ENCODE assay signal across 22 cellular contexts in the genomic region with DNA sequence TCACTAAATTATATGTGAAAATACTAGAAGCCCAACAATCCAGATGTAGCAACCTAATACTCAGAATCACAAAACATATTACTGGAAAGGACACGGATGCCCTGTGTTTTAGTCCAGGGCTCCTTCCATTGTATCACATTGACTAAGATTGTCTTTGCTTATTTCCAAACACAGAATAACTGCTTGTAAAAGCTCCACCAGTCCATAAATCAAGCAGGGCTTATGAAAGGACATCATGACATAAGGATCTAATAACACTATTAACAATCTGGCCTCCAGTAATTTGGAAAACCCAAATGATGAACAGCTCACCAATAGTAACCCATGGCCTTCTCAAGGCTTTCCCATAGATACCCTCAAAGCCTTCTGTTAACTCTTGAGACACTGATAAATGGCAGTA. TPM values are rescaled to one million over a fixed set of nuclear protein-coding genes. Genes with fewer than 3 reads are reported as not detected.
DNase-seq lines count a peak whose midpoint lies in the region; ATAC-seq, FAIRE-seq and TF ChIP-seq lines count a peak whose summit lies in the region.
"Had no signal": no experiment of that assay in that cellular context is flagged by ENCODE, and none has a peak within 500 bp of the region (broad histone marks: within the 10 kb centered on the region; RNA-seq: fewer than 3 reads in every experiment).

No MANE protein-coding gene starts in this region.

- ATAC-seq in GM21360 (IDR thresholded peaks at IDR 0.05; ENCODE audit: unreplicated experiment): no peak
- ATAC-seq in HG03457 (IDR thresholded peaks at IDR 0.05; ENCODE audit: unreplicated experiment): no peak
- ATAC-seq: GM12878, GM23338, HepG2 had no signal

- DNase-seq in AG10803 (ENCODE audit: low read depth) (peak; percentile 28), DMS 273 treated with DMSO at 0.1 percent for 48 hours (lab: John Stamatoyannopoulos, UW) (peak; percentile 8), NCI-H69 (lab: John Stamatoyannopoulos, UW) (peak; percentile 79), fibroblast of villous mesenchyme (ENCODE audit: low read depth) (peak; percentile 34), small intestine (no peak)
- DNase-seq: 8988T; C1 segment of cervical spinal cord; CD4-positive, CD25-positive, alpha-beta regulatory T cell; CD8-positive, alpha-beta memory T cell; COR-L47; DMS153; DMS79; EL; HCEC 1CT; Karpas-422; KBM-7 had no signal

- H3K4me1 ChIP-seq in small intestine (ENCODE audit: control insufficient read depth in 2 of 2, insufficient read depth in 1 of 2, low read depth in 1 of 2, low read length in 1 of 2): no peaks in the 10 kb centered on the region

- no peaks in the 10 kb centered on the region for H3K27me3 ChIP-seq in small intestine (ENCODE audit: control insufficient read depth in 2 of 2, insufficient read depth in 2 of 2, low read length in 2 of 2)

- H3K4me3 ChIP-seq in AG10803 (ENCODE audit: low read length): no peak overlapping the region
- H3K4me3 ChIP-seq in fibroblast of villous mesenchyme (ENCODE audit: low read depth, low read length): no peak overlapping the region
- no peak overlapping the region for H3K4me3 ChIP-seq in small intestine (ENCODE audit: low read depth in 1 of 2, low read length in 2 of 2)
- H3K4me3 ChIP-seq: GM12878, GM23338 had no signal

- WGBS in small intestine, 3 donors: 95 to 100% (median 100%) methylated on average over 1 of the region's 1 CpG

- no peak overlapping the region for H3K27ac ChIP-seq in small intestine (ENCODE audit: low read depth in 1 of 2, low read length in 1 of 2)

- FAIRE-seq in small intestine (lab: Jason Lieb, UNC): no peak
- FAIRE-seq: GM12878, H54, HepG2 had no signal

- H3K9me3 ChIP-seq in small intestine (ENCODE audit: control insufficient read depth, low read depth): no peaks in the 10 kb centered on the region

- TF ChIP-seq CTCF in AG10803 (conservative IDR thresholded peaks at IDR 0.05; ENCODE audit: low read length) (no peak), fibroblast of villous mesenchyme (IDR thresholded peaks at IDR 0.05; ENCODE audit: insufficient read depth, low read depth, low read length) (no peak)

- peaks cover 6 to 10% of the 10 kb centered on the region in 2 donors for H3K36me3 ChIP-seq in small intestine (ENCODE audit: control insufficient read depth in 2 of 2, insufficient read depth in 2 of 2, low read length in 2 of 2)

RNA-seq across cellular contexts. Expression of gene WDR41, which starts 39.8 kb away (rescaled TPM):
- total RNA-seq in fibroblast of villous mesenchyme: 154 and 186 TPM in 2 replicates
- 10 to 100 TPM in 1 of 3 donors, 1 to 10 TPM in 2; 7.2 to 13.6 (median 7.8) TPM for polyA plus RNA-seq in small intestine
